In the genomic region with DNA sequence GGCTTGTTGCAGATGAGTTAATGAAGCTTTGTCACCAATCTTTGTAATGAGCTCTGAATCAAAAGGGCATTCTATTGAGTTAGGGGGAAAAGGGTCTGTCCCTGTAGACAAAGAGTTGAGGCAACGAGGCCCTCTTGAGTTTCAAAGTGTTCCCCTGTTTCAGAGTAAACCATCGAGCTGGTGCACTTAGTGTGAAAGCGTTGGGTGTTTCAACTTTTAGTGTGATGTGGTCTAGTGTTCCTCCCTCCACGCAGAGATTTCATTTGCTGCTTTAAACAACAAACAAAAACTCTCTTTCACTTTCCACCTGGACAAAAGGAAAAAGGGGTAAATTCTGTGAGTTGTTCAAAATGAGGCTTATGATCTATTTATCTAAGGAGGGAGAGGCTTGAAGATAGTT, we compare ENCODE assay signal across 20 cellular contexts. TPM values are rescaled to one million over a fixed set of nuclear protein-coding genes. Genes with fewer than 3 reads are reported as not detected.
DNase-seq lines count a peak whose midpoint lies in the region; ATAC-seq, FAIRE-seq and TF ChIP-seq lines count a peak whose summit lies in the region.
"Had no signal": no experiment of that assay in that cellular context is flagged by ENCODE, and none has a peak within 500 bp of the region (broad histone marks: within the 10 kb centered on the region; RNA-seq: fewer than 3 reads in every experiment).

No MANE protein-coding gene starts in this region.

- in situ Hi-C loops in brain microvascular endothelial cell (cut with HindIII; ENCODE audit: low pct_ligation_motif_present, low sequenced_read_pairs) = no loop called here

- TF ChIP-seq POLR2A in testis (IDR thresholded peaks at IDR 0.05) = no peak

- CTCF ChIA-PET in activated CD8-positive, alpha-beta T cell treated with anti-CD3 and anti-CD28 coated beads for 36 hours (lab: Charles Lee) = interaction anchor here (0.9 to 1.0 kb wide), 2 partner anchors 15 to 225 kb away, joined by 3 read pairs; no protein-coding TSS in a partner anchor

- no peaks in the 10 kb centered on the region for H3K27me3 ChIP-seq in DND-41 (ENCODE audit: insufficient read depth, low read length, poor library complexity)
- H3K27me3 ChIP-seq in bronchial epithelial cell (ENCODE audit: control insufficient read depth, insufficient read depth, low read length) = peaks cover 2% of the 10 kb centered on the region
- H3K27me3 ChIP-seq in brain microvascular endothelial cell (replicated peaks) = no peaks in the 10 kb centered on the region
- H3K27me3 ChIP-seq in testis = no peaks in the 10 kb centered on the region

- peak; percentile 94 for ATAC-seq in DND-41 (ENCODE audit: insufficient read depth, low read depth)
- peak; percentile 24 for ATAC-seq in activated CD8-positive, alpha-beta T cell treated with anti-CD3 and anti-CD28 coated beads for 36 hours
- ATAC-seq: A549 had no signal

- peaks cover 21% of the 10 kb centered on the region for H3K4me1 ChIP-seq in DND-41 (ENCODE audit: insufficient read depth, low read length)
- H3K4me1 ChIP-seq in testis = no peaks in the 10 kb centered on the region
- H3K4me1 ChIP-seq: A549, HAP-1 had no signal

- WGBS in testis, 2 donors = 80 to 82% methylated on average over 4 of the region's 4 CpGs

- DNase-seq in activated CD4-positive, alpha-beta T cell treated with anti-CD3 and anti-CD28 coated beads, Interleukin-2, amount 10 ng/mL, durations not matched to agents 24 days and 14 days = peak; percentile 62
- DNase-seq in activated CD4-positive, alpha-beta T cell treated with anti-CD3 and anti-CD28 coated beads for 1 hour = no peak
- DNase-seq in DND-41 (peak; percentile 40), bronchial epithelial cell (ENCODE audit: low read depth) (no peak), brain microvascular endothelial cell (no peak), testis (no peak), DMS 273 treated with DMSO at 0.1 percent for 48 hours (lab: John Stamatoyannopoulos, UW) (no peak)
- DNase-seq in activated CD8-positive, alpha-beta T cell treated with anti-CD3 and anti-CD28 coated beads for 36 hours = no peak
- DNase-seq: AML-193; Caco-2; CD4-positive, alpha-beta T cell; DMS153; DMS79; GM23248 had no signal

- TF ChIP-seq CTCF in DND-41 (IDR thresholded peaks at IDR 0.05; ENCODE audit: borderline replicate concordance, extremely low read depth, low read length, poor library complexity, severe bottlenecking) (no peak), bronchial epithelial cell (IDR thresholded peaks at IDR 0.05; ENCODE audit: insufficient read depth, low read length, severe bottlenecking) (no peak), brain microvascular endothelial cell (IDR thresholded peaks at IDR 0.05; ENCODE audit: low read depth, low read length, missing control alignments) (no peak), testis (IDR thresholded peaks at IDR 0.05) (no peak)
- no peak for TF ChIP-seq CTCF in activated CD8-positive, alpha-beta T cell treated with anti-CD3 and anti-CD28 coated beads for 36 hours (IDR thresholded peaks at IDR 0.05)

- H3K27me3 Mint-ChIP-seq in activated CD4-positive, alpha-beta T cell treated with anti-CD3 and anti-CD28 coated beads, Interleukin-2, amount 10 ng/mL, durations not matched to agents 24 days and 14 days = peaks cover 9% of the 10 kb centered on the region
- peaks cover 23% of the 10 kb centered on the region for H3K27me3 Mint-ChIP-seq in activated CD8-positive, alpha-beta T cell treated with anti-CD3 and anti-CD28 coated beads for 36 hours

- no peaks in the 10 kb centered on the region for H3K79me2 ChIP-seq in DND-41 (ENCODE audit: insufficient read depth, low read length)

- peak overlapping the region; percentile 66 for H2AFZ ChIP-seq in DND-41 (ENCODE audit: low read depth, low read length)
- H2AFZ ChIP-seq: GM23248 had no signal

- peak overlapping the region; percentile 65 for H3K27ac ChIP-seq in DND-41 (ENCODE audit: low read length)
- no peak overlapping the region for H3K27ac ChIP-seq in brain microvascular endothelial cell
- H3K27ac ChIP-seq in testis = no peak overlapping the region
- H3K27ac ChIP-seq: 22Rv1, A549, C4-2B, GM23248 had no signal

- peak overlapping the region; percentile 45 for H3K4me2 ChIP-seq in DND-41 (ENCODE audit: insufficient read depth, low read length)
- H3K4me2 ChIP-seq: A549 had no signal

- H3K9me3 Mint-ChIP-seq in activated CD4-positive, alpha-beta T cell treated with anti-CD3 and anti-CD28 coated beads, Interleukin-2, amount 10 ng/mL, durations not matched to agents 24 days and 14 days = peaks cover 17% of the 10 kb centered on the region
- peaks cover 11% of the 10 kb centered on the region for H3K9me3 Mint-ChIP-seq in activated CD8-positive, alpha-beta T cell treated with anti-CD3 and anti-CD28 coated beads for 36 hours

- H3K27ac Mint-ChIP-seq in activated CD4-positive, alpha-beta T cell treated with anti-CD3 and anti-CD28 coated beads, Interleukin-2, amount 10 ng/mL, durations not matched to agents 24 days and 14 days = peak overlapping the region; percentile 30
- no peak overlapping the region for H3K27ac Mint-ChIP-seq in activated CD8-positive, alpha-beta T cell treated with anti-CD3 and anti-CD28 coated beads for 36 hours
- H3K27ac Mint-ChIP-seq: CD4-positive, alpha-beta T cell had no signal

- POLR2A ChIA-PET in activated CD8-positive, alpha-beta T cell treated with anti-CD3 and anti-CD28 coated beads for 36 hours (lab: Charles Lee) = no interaction called here

- H3K36me3 Mint-ChIP-seq in activated CD4-positive, alpha-beta T cell treated with anti-CD3 and anti-CD28 coated beads, Interleukin-2, amount 10 ng/mL, durations not matched to agents 24 days and 14 days (ENCODE audit: low read depth) = no peaks in the 10 kb centered on the region
- H3K36me3 Mint-ChIP-seq in activated CD8-positive, alpha-beta T cell treated with anti-CD3 and anti-CD28 coated beads for 36 hours (ENCODE audit: low read depth) = no peaks in the 10 kb centered on the region

- H3K36me3 ChIP-seq in DND-41 (ENCODE audit: insufficient read depth, low read length) (no peaks in the 10 kb centered on the region), bronchial epithelial cell (ENCODE audit: control insufficient read depth, insufficient read depth, low read length) (no peaks in the 10 kb centered on the region), brain microvascular endothelial cell (replicated peaks) (no peaks in the 10 kb centered on the region), testis (ENCODE audit: low read depth, missing control alignments) (no peaks in the 10 kb centered on the region)
- H3K36me3 ChIP-seq: HAP-1 had no signal

- H3K9me3 ChIP-seq in DND-41 (ENCODE audit: insufficient read depth, low read length, severe bottlenecking) (peaks cover 10% of the 10 kb centered on the region), testis (no peaks in the 10 kb centered on the region)
- H3K9me3 ChIP-seq: HAP-1 had no signal

- peak; percentile 64 for FAIRE-seq in bronchial epithelial cell (lab: Jason Lieb, UNC)
- FAIRE-seq: A549, D721Med, GM12891 had no signal

- H3K4me3 ChIP-seq in DND-41 (ENCODE audit: low read depth in 1 of 2, low read length in 2 of 2) (peak overlapping the region in 1 of 2 experiments; percentile 10; a peak in 2 of 4 replicates), bronchial epithelial cell (ENCODE audit: low read depth, low read length) (no peak overlapping the region), brain microvascular endothelial cell (ENCODE audit: low read depth, low read length) (no peak overlapping the region), testis (no peak overlapping the region)
- H3K4me3 ChIP-seq: A549, GM23248, HAP-1 had no signal

- no peaks in the 10 kb centered on the region for H4K20me1 ChIP-seq in DND-41 (ENCODE audit: insufficient read depth, low read length)

- peak overlapping the region; percentile 19 for H3K9ac ChIP-seq in DND-41 (ENCODE audit: low read depth, low read length)
- H3K9ac ChIP-seq: GM23248 had no signal

- intact Hi-C loops in activated CD4-positive, alpha-beta T cell treated with anti-CD3 and anti-CD28 coated beads, Interleukin-2, amount 10 ng/mL, durations not matched to agents 24 days and 14 days (cut with micrococcal nuclease) = no loop called here
- intact Hi-C loops in activated CD8-positive, alpha-beta T cell treated with anti-CD3 and anti-CD28 coated beads for 36 hours (cut with micrococcal nuclease) = no loop called here
- intact Hi-C loops in testis (cut with DNase I; ENCODE audit: low total_unique reads) = no loop called here

- peak overlapping the region; percentile 2 for H3K4me3 Mint-ChIP-seq in activated CD4-positive, alpha-beta T cell treated with anti-CD3 and anti-CD28 coated beads, Interleukin-2, amount 10 ng/mL, durations not matched to agents 24 days and 14 days
- no peak overlapping the region for H3K4me3 Mint-ChIP-seq in activated CD8-positive, alpha-beta T cell treated with anti-CD3 and anti-CD28 coated beads for 36 hours
- H3K4me3 Mint-ChIP-seq: CD4-positive, alpha-beta T cell had no signal

- H3K4me1 Mint-ChIP-seq in activated CD4-positive, alpha-beta T cell treated with anti-CD3 and anti-CD28 coated beads, Interleukin-2, amount 10 ng/mL, durations not matched to agents 24 days and 14 days = peaks cover 8% of the 10 kb centered on the region
- H3K4me1 Mint-ChIP-seq in activated CD8-positive, alpha-beta T cell treated with anti-CD3 and anti-CD28 coated beads for 36 hours (ENCODE audit: low read depth) = peaks cover 5% of the 10 kb centered on the region

RNA-seq across cellular contexts. Expression of a gene that starts 42.1 kb away (rescaled TPM):
- 4.6 and 5.1 TPM in 2 replicates for total RNA-seq in activated CD4-positive, alpha-beta T cell treated with anti-CD3 and anti-CD28 coated beads, Interleukin-2, amount 10 ng/mL, durations not matched to agents 24 days and 14 days
- total RNA-seq in activated CD8-positive, alpha-beta T cell treated with anti-CD3 and anti-CD28 coated beads for 36 hours = under 1 TPM; 0.41 to 0.63 TPM
- total RNA-seq in bronchial epithelial cell (12.7 and 14.5 TPM in 2 replicates), testis (10 to 100 TPM; 17.6 to 18.7 TPM)
- polyA plus RNA-seq in testis (ENCODE audit: insufficient read depth, low read depth, low replicate concordance) = 12.1 TPM

Comparison
In these comparisons a context has a peak if more than half of its experiments do, and no peak if none do; other contexts are left out.
1. DNase-seq: peak in activated CD4-positive, alpha-beta T cell treated with anti-CD3 and anti-CD28 coated beads, Interleukin-2, amount 10 ng/mL, durations not matched to agents 24 days and 14 days (single experiment) and DND-41 (single experiment); none in activated CD4-positive, alpha-beta T cell treated with anti-CD3 and anti-CD28 coated beads for 1 hour (single experiment), activated CD8-positive, alpha-beta T cell treated with anti-CD3 and anti-CD28 coated beads for 36 hours (single experiment), bronchial epithelial cell (single experiment), brain microvascular endothelial cell (single experiment), testis (single experiment) and DMS 273 treated with DMSO at 0.1 percent for 48 hours (single experiment).